In genomic region chr7:68317476-68317875, GRCh38 we compare ENCODE assay signal across 21 cellular contexts.
DNase-seq lines count a peak whose midpoint lies in the region; TF ChIP-seq lines count a peak whose summit lies in the region.
"Had no signal": no experiment of that assay in that cellular context is flagged by ENCODE, and none has a peak within 500 bp of the region (broad histone marks: within the 10 kb centered on the region; RNA-seq: fewer than 3 reads in every experiment).

No MANE protein-coding gene starts in this region.

- CTCF ChIA-PET in MCF 10A (lab: Yijun Ruan, JAX): interaction anchor here (0.6 kb wide), 1 partner anchor 752 kb away, joined by 3 read pairs; no protein-coding TSS in a partner anchor
- CTCF ChIA-PET in mammary epithelial cell (lab: Charles Lee; ENCODE audit: low non-redundant PET): no interaction called here

- H3K4me3 ChIP-seq in mammary epithelial cell (replicated peaks in 1 of 3; ENCODE audit: insufficient read depth in 1 of 3, low read depth in 2 of 3, low read length in 3 of 3) (no peak overlapping the region), prostate gland (no peak overlapping the region), thyroid gland (replicated peaks in 1 of 3) (no peak overlapping the region)
- H3K4me3 ChIP-seq: A549, BLaER1 had no signal

- H3K9me3 ChIP-seq in mammary epithelial cell (replicated peaks; ENCODE audit: insufficient read depth, low read length) (peaks cover 15% of the 10 kb centered on the region), prostate gland (no peaks in the 10 kb centered on the region), thyroid gland (no peaks in the 10 kb centered on the region)
- H3K9me3 ChIP-seq: A549, BE2C had no signal

- BruUV-seq in MCF 10A (replicated peaks; lab: Mats Ljungman, UMichigan) (no TSS peak), mammary epithelial cell (replicated peaks; lab: Mats Ljungman, UMichigan) (no TSS peak)

- POLR2A ChIA-PET in MCF 10A (lab: Yijun Ruan, JAX): no interaction called here

- dilution Hi-C loops in mammary epithelial cell (cut with HindIII; ENCODE audit: low sequenced_read_pairs): no loop called here

- H3K79me2 ChIP-seq in mammary epithelial cell (ENCODE audit: insufficient read depth, low read length): no peaks in the 10 kb centered on the region

- no peak overlapping the region for H3K4me3 Mint-ChIP-seq in MCF 10A (ENCODE audit: unreplicated experiment)
- no peak overlapping the region for H3K4me3 Mint-ChIP-seq in progenitor cell of endocrine pancreas (ENCODE audit: low read depth)
- H3K4me3 Mint-ChIP-seq: CD14-positive monocyte; CD4-positive, alpha-beta memory T cell; CD4-positive, CD25-positive, alpha-beta regulatory T cell; CD8-positive, alpha-beta memory T cell had no signal

- H3K27me3 Mint-ChIP-seq in MCF 10A (ENCODE audit: insufficient read depth, unreplicated experiment) (no peaks in the 10 kb centered on the region), progenitor cell of endocrine pancreas (no peaks in the 10 kb centered on the region)
- H3K27me3 Mint-ChIP-seq: CD4-positive, alpha-beta memory T cell; CD4-positive, CD25-positive, alpha-beta regulatory T cell; CD8-positive, alpha-beta memory T cell had no signal

- no peaks in the 10 kb centered on the region for H4K20me1 ChIP-seq in mammary epithelial cell (ENCODE audit: insufficient read depth, low read length)
- H4K20me1 ChIP-seq: BLaER1 had no signal

- intact Hi-C loops in MCF 10A (cut with micrococcal nuclease): no loop called here
- intact Hi-C loops in mammary epithelial cell (cut with micrococcal nuclease): no loop called here
- intact Hi-C loops in prostate gland (cut with DNase I): no loop called here
- intact Hi-C loops in thyroid gland (cut with DNase I): no loop called here

- H3K36me3 ChIP-seq in mammary epithelial cell (ENCODE audit: insufficient read depth, low read length) (no peaks in the 10 kb centered on the region), prostate gland (no peaks in the 10 kb centered on the region), thyroid gland (no peaks in the 10 kb centered on the region)
- H3K36me3 ChIP-seq: BE2C, BLaER1 had no signal

- no peak for TF ChIP-seq POLR2A in prostate gland (IDR thresholded peaks at IDR 0.05)
- TF ChIP-seq POLR2A in thyroid gland (IDR thresholded peaks at IDR 0.05): no peak

- H3K27ac Mint-ChIP-seq in MCF 10A (ENCODE audit: low read depth, unreplicated experiment) (peak overlapping the region; percentile 39), progenitor cell of endocrine pancreas (no peak overlapping the region)
- H3K27ac Mint-ChIP-seq: CD14-positive monocyte; CD4-positive, alpha-beta memory T cell; CD4-positive, CD25-positive, alpha-beta regulatory T cell; CD8-positive, alpha-beta memory T cell had no signal

- H3K4me1 ChIP-seq in mammary epithelial cell (ENCODE audit: insufficient read depth, low read length): no peaks in the 10 kb centered on the region
- H3K4me1 ChIP-seq in prostate gland (replicated peaks): peaks cover 5% of the 10 kb centered on the region
- peaks cover 16 to 36% of the 10 kb centered on the region in 2 donors for H3K4me1 ChIP-seq in thyroid gland

- H3K4me1 Mint-ChIP-seq in MCF 10A (ENCODE audit: insufficient read depth, unreplicated experiment) (no peaks in the 10 kb centered on the region), progenitor cell of endocrine pancreas (ENCODE audit: low read depth) (peaks cover 2% of the 10 kb centered on the region)
- H3K4me1 Mint-ChIP-seq: CD14-positive monocyte; CD4-positive, alpha-beta memory T cell; CD4-positive, CD25-positive, alpha-beta regulatory T cell; CD8-positive, alpha-beta memory T cell had no signal

- in situ Hi-C loops in mammary epithelial cell (cut with MboI; ENCODE audit: low sequenced_read_pairs in 2 of 2) (no loop called here), GM13976 (cut with MboI; ENCODE audit: low sequenced_read_pairs, unreplicated experiment) (no loop called here), ACHN (cut with HindIII; ENCODE audit: low pct_ligation_motif_present, low pct_unique_long_range_greater_than_20kb, low sequenced_read_pairs) (no loop called here)

- H3K27me3 ChIP-seq in mammary epithelial cell (ENCODE audit: insufficient read depth, low read length) (no peaks in the 10 kb centered on the region), prostate gland (replicated peaks; ENCODE audit: insufficient read depth) (no peaks in the 10 kb centered on the region), thyroid gland (no peaks in the 10 kb centered on the region)
- H3K27me3 ChIP-seq: BE2C, BLaER1 had no signal

- H2AFZ ChIP-seq in mammary epithelial cell (ENCODE audit: low read depth, low read length): no peak overlapping the region

- DNase-seq in MCF 10A (ENCODE audit: unreplicated experiment): no peak
- DNase-seq in mammary epithelial cell: no peak
- peak; percentile 6 for DNase-seq in astrocyte of the hippocampus (ENCODE audit: low read depth, low spot score)
- peak; percentile 69 for DNase-seq in prostate gland (ENCODE audit: low spot score)
- peak; percentile 18 to 29 for DNase-seq in thyroid gland
- DNase-seq in GM13976 (ENCODE audit: low spot score): no peak
- no peak for DNase-seq in ACHN
- no peak for DNase-seq in progenitor cell of endocrine pancreas (ENCODE audit: low spot score, unreplicated experiment)
- DNase-seq: BE2C; C1 segment of cervical spinal cord; Calu3; CD4-positive, alpha-beta memory T cell; CD4-positive, CD25-positive, alpha-beta regulatory T cell; CD8-positive, alpha-beta memory T cell; COR-L47; DMS79 treated with DMSO at 0.1 percent for 48 hours; GF-D8 had no signal

- H3K9me3 Mint-ChIP-seq in MCF 10A (ENCODE audit: unreplicated experiment) (peaks cover 18% of the 10 kb centered on the region), progenitor cell of endocrine pancreas (ENCODE audit: low read depth) (no peaks in the 10 kb centered on the region)

- no peak overlapping the region for H3K4me2 ChIP-seq in mammary epithelial cell (ENCODE audit: insufficient read depth, low read depth, low read length)
- H3K4me2 ChIP-seq: A549, BLaER1 had no signal

- TF ChIP-seq CTCF in MCF 10A (IDR thresholded peaks at IDR 0.05; ENCODE audit: unreplicated experiment) (no peak), mammary epithelial cell (conservative IDR thresholded peaks at IDR 0.05 in 1 of 2, IDR thresholded peaks at IDR 0.05 in 1 of 2; ENCODE audit: extremely low read depth in 1 of 2, insufficient read depth in 1 of 2, low read depth in 1 of 2, low read length in 2 of 2) (no peak), prostate gland (IDR thresholded peaks at IDR 0.05) (no peak), thyroid gland (IDR thresholded peaks at IDR 0.05) (no peak), GM13976 (IDR thresholded peaks at IDR 0.05; ENCODE audit: borderline replicate concordance, control extremely low read depth, extremely low read depth, insufficient read depth, missing control alignments) (no peak), progenitor cell of endocrine pancreas (IDR thresholded peaks at IDR 0.05; ENCODE audit: unreplicated experiment) (no peak)

- H3K36me3 Mint-ChIP-seq in MCF 10A (ENCODE audit: insufficient read depth, unreplicated experiment): no peaks in the 10 kb centered on the region
- no peaks in the 10 kb centered on the region for H3K36me3 Mint-ChIP-seq in progenitor cell of endocrine pancreas (ENCODE audit: insufficient read depth)
- H3K36me3 Mint-ChIP-seq: CD14-positive monocyte; CD4-positive, alpha-beta memory T cell; CD4-positive, CD25-positive, alpha-beta regulatory T cell had no signal

- whole genome bisulfite sequencing in mammary epithelial cell (ENCODE audit: low coverage, missing lambda C conversion rate): 91% methylated on average over 2 of the region's 3 CpGs
- WGBS in prostate gland: 40% methylated on average over 3 of the region's 3 CpGs
- 70 to 77% methylated on average over 3 of the region's 3 CpGs for WGBS in thyroid gland, 2 donors

- H3K27ac ChIP-seq in mammary epithelial cell (ENCODE audit: insufficient read depth, low read depth, low read length) (no peak overlapping the region), prostate gland (peak overlapping the region in 1 of 2 donors; percentile 48), thyroid gland (peak overlapping the region in 2 of 3 donors; percentile 39 to 60)
- H3K27ac ChIP-seq: 22Rv1, A549, BLaER1 had no signal

- no peak overlapping the region for H3K9ac ChIP-seq in mammary epithelial cell (ENCODE audit: insufficient read depth, low read length)
- H3K9ac ChIP-seq: BLaER1 had no signal

Comparison
In these comparisons a context has a peak if more than half of its experiments do, and no peak if none do; other contexts are left out.
1. DNase-seq: peak in astrocyte of the hippocampus (single experiment), prostate gland (single experiment) and thyroid gland (2 of 2); none in MCF 10A (single experiment), mammary epithelial cell (single experiment), GM13976 (single experiment), ACHN (single experiment) and progenitor cell of endocrine pancreas (single experiment).